ENCODE assay signal across 18 cellular contexts in genomic region chr12:34601689-34602088, GRCh38.
"Had no signal": no experiment of that assay in that cellular context is flagged by ENCODE, and none has a peak within 500 bp of the region (broad histone marks: within the 10 kb centered on the region; RNA-seq: fewer than 3 reads in every experiment).

No MANE protein-coding gene starts in this region.

- H3K4me3 ChIP-seq: ascending aorta, colonic mucosa, esophagus muscularis mucosa, gastrocnemius medialis, pancreas, tibial nerve, uterus had no signal

- H3K4me1 ChIP-seq: ascending aorta, colonic mucosa, esophagus muscularis mucosa, gastrocnemius medialis, pancreas, tibial nerve, uterus had no signal

- H3K27ac ChIP-seq: ascending aorta, brain microvascular endothelial cell, colonic mucosa, esophagus muscularis mucosa, gastrocnemius medialis, pancreas, tibial nerve, uterus had no signal

- H3K36me3 ChIP-seq: ascending aorta, brain microvascular endothelial cell, colonic mucosa, esophagus muscularis mucosa, gastrocnemius medialis, pancreas, tibial nerve, uterus had no signal

- DNase-seq: activated CD4-positive, alpha-beta memory T cell treated with anti-CD3 and anti-CD28 coated beads for 36 hours; activated CD4-positive, alpha-beta T cell treated with anti-CD3 and anti-CD28 coated beads for 4 hours; activated CD4-positive, CD25-positive, alpha-beta regulatory T cell; activated gamma-delta T cell; activated T-cell treated with anti-CD3 and anti-CD28 coated beads, Interleukin-2, amount 50 U/mL, for 72 hours; brain microvascular endothelial cell; colonic mucosa; hippocampal formation; stimulated activated naive CD8-positive, alpha-beta T cell treated with anti-CD3 and anti-CD28 coated beads, Interleukin-15, amount 100 ng/mL, for 72 hours had no signal

- H3K9me3 ChIP-seq: colonic mucosa, gastrocnemius medialis, pancreas, uterus had no signal

- H3K27me3 ChIP-seq: ascending aorta, brain microvascular endothelial cell, colonic mucosa, gastrocnemius medialis, pancreas, tibial nerve, uterus had no signal

- ATAC-seq: activated naive CD4-positive, alpha-beta T cell treated with anti-CD3 and anti-CD28 coated beads, Interleukin-2, amount 50 U/mL, for 72 hours; activated T-cell treated with anti-CD3 and anti-CD28 coated beads, Interleukin-2, amount 50 U/mL, for 72 hours; gastrocnemius medialis; pancreas; right cardiac atrium; stimulated activated naive CD8-positive, alpha-beta T cell treated with anti-CD3 and anti-CD28 coated beads, Interleukin-15, amount 100 ng/mL, for 72 hours; T-helper 17 cell had no signal
